ENCODE assay signal across 23 cellular contexts in genomic region chr18:48068916-48069445, GRCh38.
"Had no signal": no experiment of that assay in that cellular context is flagged by ENCODE, and none has a peak within 500 bp of the region (broad histone marks: within the 10 kb centered on the region; RNA-seq: fewer than 3 reads in every experiment).

No MANE protein-coding gene starts in this region.

- H3K27ac ChIP-seq: RWPE1, SJCRH30 had no signal

- H3K9me3 ChIP-seq: SJCRH30 had no signal

- H3K27me3 ChIP-seq: SJCRH30 had no signal

- H3K36me3 ChIP-seq: SJCRH30 had no signal

- H3K4me1 ChIP-seq: SJCRH30 had no signal

- DNase-seq: IMR-90, Karpas-422, KG1, MM.1S, NCI-H1092 treated with DMSO at 0.1 percent for 48 hours, NCI-H1436, NCI-H187, NCI-H2029, NCI-H2081 treated with DMSO at 0.1 percent for 48 hours, NCI-H2171, NCI-H226, NCI-H446, NCI-H510A, NCI-H524 treated with DMSO at 0.1 percent for 48 hours, NCI-H69, NCI-H774, PC-3, SHP77, SJCRH30 had no signal

- ATAC-seq: HepG2, Panc1, PC-3, SK-N-SH treated with all-trans-retinoic acid at 6 μM for 48 hours had no signal

- H3K4me3 ChIP-seq: SJCRH30 had no signal
